1 cellular context compared by ENCODE assay signal in the genomic region with DNA sequence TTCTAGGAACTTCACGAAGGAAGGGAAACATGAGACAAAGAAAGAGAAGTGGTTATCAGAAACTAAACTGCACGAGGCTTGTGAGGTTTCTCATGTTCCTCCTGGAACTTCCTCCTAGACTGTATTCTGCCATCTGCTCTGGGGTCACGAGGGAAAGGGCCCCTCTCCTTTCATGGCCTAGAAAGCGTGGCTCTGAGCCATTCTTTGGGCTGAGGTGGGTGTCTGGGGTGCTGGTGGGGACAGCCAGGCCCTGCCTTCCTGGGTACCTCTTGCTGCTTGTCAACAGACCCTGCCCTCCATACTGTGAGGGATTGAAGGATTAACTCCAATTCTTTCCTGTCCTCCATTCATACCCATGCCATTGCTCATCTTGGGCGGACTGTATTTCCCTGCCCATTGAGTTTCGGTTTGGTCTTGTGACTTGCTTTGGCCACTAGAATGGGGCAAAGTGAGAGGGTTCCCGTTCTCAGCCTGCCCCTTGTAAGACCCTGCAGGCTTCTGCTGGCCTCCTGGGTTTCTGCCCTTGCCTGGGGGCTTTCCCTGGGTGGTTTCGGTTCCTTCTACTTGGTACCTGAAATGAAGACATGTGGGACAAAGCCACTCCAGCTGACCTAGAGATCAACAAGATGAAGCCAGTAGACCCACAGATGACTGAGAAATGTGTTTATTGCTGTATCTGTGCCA.
TF ChIP-seq lines count a peak whose summit lies in the region.

No MANE protein-coding gene starts in this region.

TF ChIP-seq in GM23338, 12 proteins besides CTCF, POLR2A, EP300 and RAD21 (continued from another document):
- TF ChIP-seq, protein P1, sequence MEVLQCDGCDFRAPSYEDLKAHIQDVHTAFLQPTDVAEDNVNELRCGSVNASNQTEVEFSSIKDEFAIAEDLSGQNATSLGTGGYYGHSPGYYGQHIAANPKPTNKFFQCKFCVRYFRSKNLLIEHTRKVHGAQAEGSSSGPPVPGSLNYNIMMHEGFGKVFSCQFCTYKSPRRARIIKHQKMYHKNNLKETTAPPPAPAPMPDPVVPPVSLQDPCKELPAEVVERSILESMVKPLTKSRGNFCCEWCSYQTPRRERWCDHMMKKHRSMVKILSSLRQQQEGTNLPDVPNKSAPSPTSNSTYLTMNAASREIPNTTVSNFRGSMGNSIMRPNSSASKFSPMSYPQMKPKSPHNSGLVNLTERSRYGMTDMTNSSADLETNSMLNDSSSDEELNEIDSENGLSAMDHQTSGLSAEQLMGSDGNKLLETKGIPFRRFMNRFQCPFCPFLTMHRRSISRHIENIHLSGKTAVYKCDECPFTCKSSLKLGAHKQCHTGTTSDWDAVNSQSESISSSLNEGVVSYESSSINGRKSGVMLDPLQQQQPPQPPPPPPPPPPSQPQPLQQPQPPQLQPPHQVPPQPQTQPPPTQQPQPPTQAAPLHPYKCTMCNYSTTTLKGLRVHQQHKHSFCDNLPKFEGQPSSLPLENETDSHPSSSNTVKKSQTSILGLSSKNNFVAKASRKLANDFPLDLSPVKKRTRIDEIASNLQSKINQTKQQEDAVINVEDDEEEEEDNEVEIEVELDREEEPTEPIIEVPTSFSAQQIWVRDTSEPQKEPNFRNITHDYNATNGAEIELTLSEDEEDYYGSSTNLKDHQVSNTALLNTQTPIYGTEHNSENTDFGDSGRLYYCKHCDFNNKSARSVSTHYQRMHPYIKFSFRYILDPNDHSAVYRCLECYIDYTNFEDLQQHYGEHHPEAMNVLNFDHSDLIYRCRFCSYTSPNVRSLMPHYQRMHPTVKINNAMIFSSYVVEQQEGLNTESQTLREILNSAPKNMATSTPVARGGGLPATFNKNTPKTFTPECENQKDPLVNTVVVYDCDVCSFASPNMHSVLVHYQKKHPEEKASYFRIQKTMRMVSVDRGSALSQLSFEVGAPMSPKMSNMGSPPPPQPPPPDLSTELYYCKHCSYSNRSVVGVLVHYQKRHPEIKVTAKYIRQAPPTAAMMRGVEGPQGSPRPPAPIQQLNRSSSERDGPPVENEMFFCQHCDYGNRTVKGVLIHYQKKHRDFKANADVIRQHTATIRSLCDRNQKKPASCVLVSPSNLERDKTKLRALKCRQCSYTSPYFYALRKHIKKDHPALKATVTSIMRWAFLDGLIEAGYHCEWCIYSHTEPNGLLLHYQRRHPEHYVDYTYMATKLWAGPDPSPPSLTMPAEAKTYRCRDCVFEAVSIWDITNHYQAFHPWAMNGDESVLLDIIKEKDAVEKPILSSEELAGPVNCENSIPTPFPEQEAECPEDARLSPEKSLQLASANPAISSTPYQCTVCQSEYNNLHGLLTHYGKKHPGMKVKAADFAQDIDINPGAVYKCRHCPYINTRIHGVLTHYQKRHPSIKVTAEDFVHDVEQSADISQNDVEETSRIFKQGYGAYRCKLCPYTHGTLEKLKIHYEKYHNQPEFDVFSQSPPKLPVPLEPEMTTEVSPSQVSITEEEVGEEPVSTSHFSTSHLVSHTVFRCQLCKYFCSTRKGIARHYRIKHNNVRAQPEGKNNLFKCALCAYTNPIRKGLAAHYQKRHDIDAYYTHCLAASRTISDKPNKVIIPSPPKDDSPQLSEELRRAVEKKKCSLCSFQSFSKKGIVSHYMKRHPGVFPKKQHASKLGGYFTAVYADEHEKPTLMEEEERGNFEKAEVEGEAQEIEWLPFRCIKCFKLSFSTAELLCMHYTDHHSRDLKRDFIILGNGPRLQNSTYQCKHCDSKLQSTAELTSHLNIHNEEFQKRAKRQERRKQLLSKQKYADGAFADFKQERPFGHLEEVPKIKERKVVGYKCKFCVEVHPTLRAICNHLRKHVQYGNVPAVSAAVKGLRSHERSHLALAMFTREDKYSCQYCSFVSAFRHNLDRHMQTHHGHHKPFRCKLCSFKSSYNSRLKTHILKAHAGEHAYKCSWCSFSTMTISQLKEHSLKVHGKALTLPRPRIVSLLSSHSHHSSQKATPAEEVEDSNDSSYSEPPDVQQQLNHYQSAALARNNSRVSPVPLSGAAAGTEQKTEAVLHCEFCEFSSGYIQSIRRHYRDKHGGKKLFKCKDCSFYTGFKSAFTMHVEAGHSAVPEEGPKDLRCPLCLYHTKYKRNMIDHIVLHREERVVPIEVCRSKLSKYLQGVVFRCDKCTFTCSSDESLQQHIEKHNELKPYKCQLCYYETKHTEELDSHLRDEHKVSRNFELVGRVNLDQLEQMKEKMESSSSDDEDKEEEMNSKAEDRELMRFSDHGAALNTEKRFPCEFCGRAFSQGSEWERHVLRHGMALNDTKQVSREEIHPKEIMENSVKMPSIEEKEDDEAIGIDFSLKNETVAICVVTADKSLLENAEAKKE (CRISPR knock-in tag; IDR thresholded peaks at IDR 0.05), result no peak
- TF ChIP-seq CREB1 (CRISPR knock-in tag; IDR thresholded peaks at IDR 0.05; ENCODE audit: low read depth) (no peak), JUNB (IDR thresholded peaks at IDR 0.05; ENCODE audit: unreplicated experiment) (no peak), ZNF331 (CRISPR knock-in tag; IDR thresholded peaks at IDR 0.05; ENCODE audit: low read depth) (no peak), ZNF114 (CRISPR knock-in tag; IDR thresholded peaks at IDR 0.05) (no peak)
TF ChIP-seq in GM23338: peak in this region for 0.
